ENCODE assay signal across 19 cellular contexts in the genomic region with DNA sequence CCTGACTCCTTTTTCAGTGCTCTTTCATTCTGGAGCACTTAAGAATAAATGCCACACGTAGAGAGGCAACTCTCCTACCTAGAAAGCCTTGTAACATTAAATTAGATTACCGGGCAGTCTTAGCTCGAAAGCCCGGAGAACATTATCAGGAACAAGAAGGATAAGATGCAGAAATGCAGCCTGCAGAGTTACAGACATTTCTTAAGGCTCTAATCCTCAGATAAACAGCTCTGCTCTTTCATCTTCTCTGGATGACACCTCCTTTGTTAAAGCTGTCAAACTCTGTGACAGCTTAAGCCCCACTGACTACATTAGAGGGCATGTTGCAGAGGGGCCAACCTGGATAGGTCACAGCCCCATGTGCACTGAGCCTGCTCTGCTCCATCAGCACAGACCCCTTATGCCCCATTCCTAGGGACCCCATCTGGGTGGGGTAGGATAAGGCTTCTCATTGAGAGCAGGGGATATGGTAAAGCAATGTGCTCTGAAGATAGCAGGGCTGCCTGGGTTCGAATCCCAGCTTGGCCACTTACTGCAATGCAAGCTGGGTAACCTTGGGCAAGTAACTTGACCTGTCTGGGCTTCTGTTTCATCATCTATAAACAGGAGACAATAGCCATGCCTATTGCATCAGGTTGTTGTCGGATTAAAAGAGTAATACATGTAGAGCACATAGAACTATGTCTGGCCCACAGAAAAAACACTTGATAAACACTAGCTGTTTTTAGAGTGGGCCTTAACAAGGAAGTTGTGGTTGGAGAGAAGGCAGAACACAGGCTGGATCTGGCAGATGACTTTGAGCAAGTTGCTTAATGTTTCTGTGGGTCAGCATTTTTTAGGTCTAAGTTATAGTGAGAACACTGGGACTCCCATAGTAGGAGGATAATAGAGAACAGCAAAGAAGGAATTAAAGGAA.
DNase-seq lines count a peak whose midpoint lies in the region; ATAC-seq, FAIRE-seq and TF ChIP-seq lines count a peak whose summit lies in the region.
"Had no signal": no experiment of that assay in that cellular context is flagged by ENCODE, and none has a peak within 500 bp of the region (broad histone marks: within the 10 kb centered on the region; RNA-seq: fewer than 3 reads in every experiment).

No MANE protein-coding gene starts in this region.

- FAIRE-seq in HepG2 (lab: Jason Lieb, UNC) (no peak), K562 (lab: Jason Lieb, UNC) (no peak), urothelium cell line (lab: Jason Lieb, UNC) (peak; percentile 76)
- FAIRE-seq: D721Med had no signal

- H3K79me2 ChIP-seq in HepG2 (ENCODE audit: insufficient read depth, low read length) (no peaks in the 10 kb centered on the region), K562 (ENCODE audit: control insufficient read depth, insufficient read depth, low read length) (no peaks in the 10 kb centered on the region)

- TF ChIP-seq POLR2A in right lobe of liver (IDR thresholded peaks at IDR 0.05) (no peak), HepG2 (IDR thresholded peaks at IDR 0.05; ENCODE audit: insufficient read depth in 1 of 2, low read depth in 2 of 2, low read length in 2 of 2) (no peak), K562 (conservative IDR thresholded peaks at IDR 0.05) (no peak)

- DNase-seq in right lobe of liver (no peak), HepG2 (ENCODE audit: low spot score) (no peak), K562 (ENCODE audit: extremely low read depth in 1 of 4, low spot score in 3 of 4) (no peak), lower lobe of right lung (no peak), urothelium cell line (ENCODE audit: low spot score) (no peak)
- no peak for DNase-seq in activated CD4-positive, alpha-beta T cell treated with anti-CD3 and anti-CD28 coated beads for 36 hours
- no peak for DNase-seq in CD4-positive, alpha-beta memory T cell
- DNase-seq in effector CD8-positive, alpha-beta T cell (lab: John Stamatoyannopoulos, UW), result no peak
- DNase-seq: ACHN; activated CD4-positive, alpha-beta T cell treated with anti-CD3 and anti-CD28 coated beads for 1 hour; activated T-cell treated with anti-CD3 and anti-CD28 coated beads for 4 hours; central memory CD4-positive, alpha-beta T cell; GOT3; NCI-H1105 treated with DMSO at 0.1 percent for 48 hours; PC-9; stimulated activated naive CD8-positive, alpha-beta T cell treated with anti-CD3 and anti-CD28 coated beads, Interleukin-15, amount 100 ng/mL, for 72 hours; T-cell had no signal

- H3K9ac ChIP-seq in HepG2 (ENCODE audit: insufficient read depth, low read depth, low read length) (no peak overlapping the region), K562 (ENCODE audit: insufficient read depth in 1 of 2, low read depth in 2 of 2, low read length in 2 of 2) (no peak overlapping the region)

- WGBS in right lobe of liver (ENCODE audit: insufficient coverage, low coverage, low lambda C conversion rate, missing lambda C conversion rate), result 34% methylated on average over 6 of the region's 6 CpGs
- WGBS in HepG2 (ENCODE audit: low lambda C conversion rate), result 20% methylated on average over 6 of the region's 6 CpGs
- WGBS in K562 (ENCODE audit: insufficient coverage, low coverage, missing lambda C conversion rate), result 1% methylated on average over 6 of the region's 6 CpGs

- BruUV-seq in HepG2 (replicated peaks; lab: Mats Ljungman, UMichigan) (no TSS peak), K562 (replicated peaks; lab: Mats Ljungman, UMichigan) (no TSS peak)

- no peak overlapping the region for H2AFZ ChIP-seq in HepG2 (ENCODE audit: low read length)
- no peak overlapping the region for H2AFZ ChIP-seq in K562 (ENCODE audit: low read depth, low read length)
- H2AFZ ChIP-seq: PC-9 had no signal

- H3K4me1 Mint-ChIP-seq in activated CD4-positive, alpha-beta T cell treated with anti-CD3 and anti-CD28 coated beads for 36 hours, result no peaks in the 10 kb centered on the region
- H3K4me1 Mint-ChIP-seq in CD4-positive, alpha-beta memory T cell, result no peaks in the 10 kb centered on the region
- H3K4me1 Mint-ChIP-seq: stimulated activated naive CD8-positive, alpha-beta T cell treated with anti-CD3 and anti-CD28 coated beads, Interleukin-15, amount 100 ng/mL, for 72 hours had no signal

- no peaks in the 10 kb centered on the region for H4K20me1 ChIP-seq in HepG2 (ENCODE audit: insufficient read depth, low read length)
- H4K20me1 ChIP-seq in K562 (replicated peaks; ENCODE audit: control insufficient read depth, insufficient read depth, low read length), result no peaks in the 10 kb centered on the region

- H3K4me3 ChIP-seq in right lobe of liver (no peak overlapping the region), HepG2 (replicated peaks in 1 of 3; ENCODE audit: insufficient read depth in 1 of 3, low read depth in 2 of 3, low read length in 3 of 3) (no peak overlapping the region), K562 (no peak overlapping the region), lower lobe of right lung (no peak overlapping the region)
- no peak overlapping the region for H3K4me3 ChIP-seq in CD4-positive, alpha-beta memory T cell (ENCODE audit: low read length in 2 of 2)
- H3K4me3 ChIP-seq: PC-9 had no signal

- H3K36me3 ChIP-seq in right lobe of liver (no peaks in the 10 kb centered on the region), HepG2 (replicated peaks in 1 of 2; ENCODE audit: control insufficient read depth in 1 of 2, insufficient read depth in 2 of 2, low read length in 2 of 2) (no peaks in the 10 kb centered on the region), K562 (ENCODE audit: control insufficient read depth, insufficient read depth, low read length) (no peaks in the 10 kb centered on the region), lower lobe of right lung (no peaks in the 10 kb centered on the region)
- H3K36me3 ChIP-seq in CD4-positive, alpha-beta memory T cell (ENCODE audit: insufficient read depth, low read length), result no peaks in the 10 kb centered on the region

- H3K4me2 ChIP-seq in HepG2 (ENCODE audit: low read depth, low read length) (no peak overlapping the region), K562 (ENCODE audit: insufficient read depth, low read length) (no peak overlapping the region)
- H3K4me2 ChIP-seq: PC-9 had no signal

- H3K36me3 Mint-ChIP-seq in activated CD4-positive, alpha-beta T cell treated with anti-CD3 and anti-CD28 coated beads for 36 hours (ENCODE audit: low read depth), result no peaks in the 10 kb centered on the region
- no peaks in the 10 kb centered on the region for H3K36me3 Mint-ChIP-seq in CD4-positive, alpha-beta memory T cell
- H3K36me3 Mint-ChIP-seq: natural killer cell treated with Interleukin-12 subunit alpha and Interleukin-12 subunit beta and Interleukin-15 and Interleukin-18, amount 100 ng/mL, for 72 hours; T-cell had no signal

- H3K27me3 Mint-ChIP-seq in activated CD4-positive, alpha-beta T cell treated with anti-CD3 and anti-CD28 coated beads for 36 hours, result peaks cover 13% of the 10 kb centered on the region
- peaks cover 9 to 19% of the 10 kb centered on the region in 2 donors for H3K27me3 Mint-ChIP-seq in CD4-positive, alpha-beta memory T cell

- no peaks in the 10 kb centered on the region for H3K9me3 Mint-ChIP-seq in activated CD4-positive, alpha-beta T cell treated with anti-CD3 and anti-CD28 coated beads for 36 hours (ENCODE audit: low read depth)
- peaks cover 0 to 2% (median 0%) of the 10 kb centered on the region in 8 donors for H3K9me3 Mint-ChIP-seq in CD4-positive, alpha-beta memory T cell
- H3K9me3 Mint-ChIP-seq: natural killer cell treated with Interleukin-12 subunit alpha and Interleukin-12 subunit beta and Interleukin-15 and Interleukin-18, amount 100 ng/mL, for 72 hours; stimulated activated naive CD8-positive, alpha-beta T cell treated with anti-CD3 and anti-CD28 coated beads, Interleukin-15, amount 100 ng/mL, for 72 hours; T-cell had no signal

- CTCF ChIA-PET in HepG2 (lab: Yijun Ruan, JAX; ENCODE audit: low intra/inter-chr PET ratio, low total read pairs) (no interaction called here), K562 (lab: Yijun Ruan, JAX; ENCODE audit: low intra/inter-chr PET ratio) (interaction anchor here (0.5 kb wide), 1 partner anchor 144 kb away, joined by 3 read pairs; no protein-coding TSS in a partner anchor)
- CTCF ChIA-PET in activated CD4-positive, alpha-beta T cell treated with anti-CD3 and anti-CD28 coated beads for 36 hours (lab: Charles Lee), result interaction anchor here (0.9 kb wide), 1 partner anchor 36 kb away, joined by 3 read pairs; no protein-coding TSS in a partner anchor
- CTCF ChIA-PET in CD4-positive, alpha-beta memory T cell (lab: Charles Lee; ENCODE audit: partially characterized antibody), result no interaction called here

- H3K4me3 Mint-ChIP-seq in activated CD4-positive, alpha-beta T cell treated with anti-CD3 and anti-CD28 coated beads for 36 hours, result no peak overlapping the region
- no peak overlapping the region for H3K4me3 Mint-ChIP-seq in CD4-positive, alpha-beta memory T cell
- H3K4me3 Mint-ChIP-seq: natural killer cell treated with Interleukin-12 subunit alpha and Interleukin-12 subunit beta and Interleukin-15 and Interleukin-18, amount 100 ng/mL, for 72 hours; stimulated activated naive CD8-positive, alpha-beta T cell treated with anti-CD3 and anti-CD28 coated beads, Interleukin-15, amount 100 ng/mL, for 72 hours; T-cell had no signal

- no peak overlapping the region for H3K27ac ChIP-seq in right lobe of liver
- H3K27ac ChIP-seq in HepG2 (ENCODE audit: extremely low read length, insufficient read depth, low read length), result no peak overlapping the region
- H3K27ac ChIP-seq in K562 (ENCODE audit: extremely low read depth, low read depth, low read length), result no peak overlapping the region
- no peak overlapping the region for H3K27ac ChIP-seq in lower lobe of right lung
- H3K27ac ChIP-seq in CD4-positive, alpha-beta memory T cell (ENCODE audit: low read depth, low read length), result no peak overlapping the region
- H3K27ac ChIP-seq: PC-9 had no signal

- H3K27me3 ChIP-seq in right lobe of liver, result no peaks in the 10 kb centered on the region
- peaks cover 0 to 31% of the 10 kb centered on the region in 2 experiments; a peak in 3 of 5 replicates for H3K27me3 ChIP-seq in HepG2 (ENCODE audit: control insufficient read depth in 1 of 2, insufficient read depth in 2 of 2, low read length in 2 of 2)
- H3K27me3 ChIP-seq in K562 (ENCODE audit: control insufficient read depth in 2 of 2, insufficient read depth in 2 of 2, low read length in 2 of 2), result peaks cover 29 to 43% of the 10 kb centered on the region in 2 experiments
- H3K27me3 ChIP-seq in lower lobe of right lung (ENCODE audit: low read depth), result peaks cover 25% of the 10 kb centered on the region
- H3K27me3 ChIP-seq in CD4-positive, alpha-beta memory T cell (ENCODE audit: insufficient read depth, low read length), result no peaks in the 10 kb centered on the region

- no peaks in the 10 kb centered on the region for H3K4me1 ChIP-seq in right lobe of liver
- no peaks in the 10 kb centered on the region for H3K4me1 ChIP-seq in HepG2 (ENCODE audit: insufficient read depth, low read length)
- peaks cover 0 to 7% of the 10 kb centered on the region in 2 experiments; a peak in 1 of 5 replicates for H3K4me1 ChIP-seq in K562 (replicated peaks in 1 of 2; ENCODE audit: control insufficient read depth in 2 of 2, insufficient read depth in 2 of 2, low read length in 2 of 2)
- H3K4me1 ChIP-seq in lower lobe of right lung, result no peaks in the 10 kb centered on the region
- H3K4me1 ChIP-seq in CD4-positive, alpha-beta memory T cell (ENCODE audit: insufficient read depth, low read length), result no peaks in the 10 kb centered on the region

- POLR2A ChIA-PET in HepG2 (lab: Yijun Ruan, JAX) (no interaction called here), K562 (lab: Yijun Ruan, JAX) (no interaction called here)
- POLR2A ChIA-PET in activated CD4-positive, alpha-beta T cell treated with anti-CD3 and anti-CD28 coated beads for 36 hours (lab: Charles Lee), result no interaction called here
- POLR2A ChIA-PET in CD4-positive, alpha-beta memory T cell (lab: Charles Lee; ENCODE audit: partially characterized antibody), result no interaction called here

- no peak overlapping the region for H3K27ac Mint-ChIP-seq in activated CD4-positive, alpha-beta T cell treated with anti-CD3 and anti-CD28 coated beads for 36 hours
- no peak overlapping the region for H3K27ac Mint-ChIP-seq in CD4-positive, alpha-beta memory T cell
- H3K27ac Mint-ChIP-seq: natural killer cell treated with Interleukin-12 subunit alpha and Interleukin-12 subunit beta and Interleukin-15 and Interleukin-18, amount 100 ng/mL, for 72 hours; T-cell had no signal

- peaks cover 0 to 5% (median 0%) of the 10 kb centered on the region in 4 donors for H3K9me3 ChIP-seq in right lobe of liver
- H3K9me3 ChIP-seq in HepG2 (ENCODE audit: low read length), result no peaks in the 10 kb centered on the region
- H3K9me3 ChIP-seq in K562 (replicated peaks; ENCODE audit: control insufficient read depth, insufficient read depth, low read depth, low read length), result no peaks in the 10 kb centered on the region
- no peaks in the 10 kb centered on the region for H3K9me3 ChIP-seq in lower lobe of right lung
- no peaks in the 10 kb centered on the region for H3K9me3 ChIP-seq in CD4-positive, alpha-beta memory T cell (ENCODE audit: control insufficient read depth in 1 of 2, low read length in 2 of 2)

- no peak for TF ChIP-seq RAD21 in HepG2 (CRISPR knock-in tag; IDR thresholded peaks at IDR 0.05)
- TF ChIP-seq RAD21 in K562 (CRISPR knock-in tag; conservative IDR thresholded peaks at IDR 0.05 in 1 of 2, IDR thresholded peaks at IDR 0.05 in 1 of 2), result no peak

- no peak for TF ChIP-seq CTCF in right lobe of liver (IDR thresholded peaks at IDR 0.05)
- TF ChIP-seq CTCF in HepG2 (CRISPR knock-in tag; IDR thresholded peaks at IDR 0.05), result no peak
- TF ChIP-seq CTCF in K562 (IDR thresholded peaks at IDR 0.05 in 2 of 3, conservative IDR thresholded peaks at IDR 0.05 in 1 of 3; ENCODE audit: insufficient read depth in 2 of 3, low read depth in 1 of 3, low read length in 3 of 3), result no peak
- no peak for TF ChIP-seq CTCF in lower lobe of right lung (IDR thresholded peaks at IDR 0.05)

- H3K9me1 ChIP-seq in K562 (ENCODE audit: control insufficient read depth, insufficient read depth, low read length), result no peaks in the 10 kb centered on the region

- intact Hi-C loops in right lobe of liver (cut with DNase I) (no loop called here), HepG2 (cut with micrococcal nuclease; ENCODE audit: unreplicated experiment) (no loop called here), K562 (cut with micrococcal nuclease) (no loop called here), lower lobe of right lung (cut with DNase I) (no loop called here)
- intact Hi-C loops in activated CD4-positive, alpha-beta T cell treated with anti-CD3 and anti-CD28 coated beads for 36 hours (cut with DNase I, micrococcal nuclease), result no loop called here
- intact Hi-C loops in CD4-positive, alpha-beta memory T cell (cut with micrococcal nuclease), result no loop called here

- in situ Hi-C loops in HepG2 (cut with HindIII; ENCODE audit: extremely low pct_ligation_motif_present, low pct_unique_long_range_greater_than_20kb) (no loop called here), K562 (cut with MboI) (no loop called here)

- peak; percentile 35 to 79 (median 50) for ATAC-seq in right lobe of liver
- no peak for ATAC-seq in HepG2
- no peak for ATAC-seq in K562
- ATAC-seq in lower lobe of right lung, result peak; percentile 85 to 91
- no peak for ATAC-seq in activated CD4-positive, alpha-beta T cell treated with anti-CD3 and anti-CD28 coated beads for 36 hours
- ATAC-seq: stimulated activated naive CD8-positive, alpha-beta T cell treated with anti-CD3 and anti-CD28 coated beads, Interleukin-15, amount 100 ng/mL, for 72 hours; T-cell had no signal

- TF ChIP-seq EP300 in HepG2 (IDR thresholded peaks at IDR 0.05; ENCODE audit: low read depth in 2 of 2, low read length in 2 of 2) (no peak), HepG2 (CRISPR knock-in tag; IDR thresholded peaks at IDR 0.05; ENCODE audit: borderline replicate concordance) (no peak), K562 (IDR thresholded peaks at IDR 0.05; ENCODE audit: low read length) (no peak)

Comparison
In these comparisons a context has a peak if more than half of its experiments do, and no peak if none do; other contexts are left out.
1. ATAC-seq: peak in right lobe of liver (4 of 4) and lower lobe of right lung (2 of 2); none in HepG2 (single experiment), K562 (single experiment) and activated CD4-positive, alpha-beta T cell treated with anti-CD3 and anti-CD28 coated beads for 36 hours (single experiment).
2. CTCF ChIA-PET loops: an anchor here in K562 (0.5 kb wide) and activated CD4-positive, alpha-beta T cell treated with anti-CD3 and anti-CD28 coated beads for 36 hours (0.9 kb wide); none called in HepG2 and CD4-positive, alpha-beta memory T cell.